In the genomic region with DNA sequence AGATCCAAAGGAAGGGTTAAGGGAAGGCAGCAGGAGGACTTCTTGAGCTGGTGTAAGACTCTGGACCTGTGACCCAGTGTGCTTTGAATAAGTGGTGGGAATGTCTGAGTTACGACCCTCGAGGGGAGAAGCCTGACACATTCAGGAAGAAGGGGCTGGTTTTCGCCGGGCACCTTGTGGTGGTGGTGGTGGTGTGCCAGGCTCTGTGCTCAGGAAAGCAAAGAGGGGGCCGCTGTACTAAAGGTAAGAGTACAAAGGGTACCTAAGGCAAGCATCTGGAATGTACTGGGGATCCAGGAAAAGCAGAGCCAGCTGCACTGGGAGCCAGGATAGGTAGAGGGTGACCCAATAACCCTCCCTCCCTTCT, we compare ENCODE assay signal across 9 cellular contexts. TPM values are rescaled to one million over a fixed set of nuclear protein-coding genes. Genes with fewer than 3 reads are reported as not detected.
"Had no signal": no experiment of that assay in that cellular context is flagged by ENCODE, and none has a peak within 500 bp of the region (broad histone marks: within the 10 kb centered on the region; RNA-seq: fewer than 3 reads in every experiment).

No MANE protein-coding gene starts in this region.

- DNase-seq: GM23248, GOT3, H9, HCEC 1CT, IMR-90 had no signal

- ATAC-seq: K562 had no signal

- H3K4me3 Mint-ChIP-seq: H9 had no signal

- FAIRE-seq: H54, HTR-8/SVneo, K562 had no signal

- H3K4me3 ChIP-seq: GM23248, K562 had no signal

- H3K27ac ChIP-seq: GM23248, KMS-11 had no signal

RNA-seq across cellular contexts. Expression of a gene that starts 6.3 kb away (rescaled TPM):
- total RNA-seq: K562 had no signal
- polyA plus RNA-seq: K562 had no signal
